Comparison of ENCODE assay signal across 22 cellular contexts in genomic region chrX:110415440-110416167, GRCh38. TPM values are rescaled to one million over a fixed set of nuclear protein-coding genes. Genes with fewer than 3 reads are reported as not detected.
A peak's percentile ranks its signal among the peaks of the same experiment; 100 is the strongest.
DNase-seq lines count a peak whose midpoint lies in the region; ATAC-seq, FAIRE-seq and TF ChIP-seq lines count a peak whose summit lies in the region.
"Had no signal": no experiment of that assay in that cellular context is flagged by ENCODE, and none has a peak within 500 bp of the region (broad histone marks: within the 10 kb centered on the region; RNA-seq: fewer than 3 reads in every experiment).

No MANE protein-coding gene starts in this region.

- no TSS peak for BruUV-seq in OCI-LY7 (replicated peaks; lab: Mats Ljungman, UMichigan)

- peak overlapping the region; percentile 9 for H3K9ac ChIP-seq in adipocyte (ENCODE audit: low read length)

- 49% methylated on average over 6 of the region's 6 CpGs for WGBS in A549 (ENCODE audit: missing lambda C conversion rate)

- H3K4me3 ChIP-seq in A549 (no peak overlapping the region), adipocyte (ENCODE audit: low read length) (no peak overlapping the region), fibroblast of the aortic adventitia (ENCODE audit: low read depth, low read length) (no peak overlapping the region), OCI-LY7 (ENCODE audit: low read depth, low read length, poor library complexity, severe bottlenecking) (no peak overlapping the region)
- H3K4me3 ChIP-seq: mucosa of descending colon, thyroid gland had no signal

- H4K20me1 ChIP-seq in OCI-LY7 (ENCODE audit: insufficient read depth, low read length) = no peaks in the 10 kb centered on the region

- CTCF ChIA-PET in A549 (lab: Yijun Ruan, JAX) = interaction anchor here (0.6 to 27.0 kb wide), 4 partner anchors 7 to 512 kb away, joined by 3 to 848 read pairs (median 36); no protein-coding TSS in a partner anchor
- CTCF ChIA-PET in OCI-LY7 (lab: Charles Lee; ENCODE audit: unreplicated experiment) = no interaction called here

- no peak for TF ChIP-seq RAD21 in A549 (conservative IDR thresholded peaks at IDR 0.05 in 1 of 2, IDR thresholded peaks at IDR 0.05 in 1 of 2)

- H3K79me2 ChIP-seq in OCI-LY7 (ENCODE audit: insufficient read depth, low read depth, low read length) = no peaks in the 10 kb centered on the region

- H3K36me3 ChIP-seq in adipocyte (ENCODE audit: control insufficient read depth, insufficient read depth, low read length, severe bottlenecking) (no peaks in the 10 kb centered on the region), OCI-LY7 (ENCODE audit: insufficient read depth, low read length) (no peaks in the 10 kb centered on the region)
- H3K36me3 ChIP-seq: thyroid gland had no signal

- no peak overlapping the region for H3K27ac Mint-ChIP-seq in nephron progenitor cell
- H3K27ac Mint-ChIP-seq: activated T-cell treated with anti-CD3 and anti-CD28 coated beads, Interleukin-2, amount 50 U/mL, for 72 hours; CD8-positive, alpha-beta T cell had no signal

- TF ChIP-seq POLR2A in A549 (IDR thresholded peaks at IDR 0.05; ENCODE audit: low read length) = no peak

- H3K27me3 Mint-ChIP-seq in nephron progenitor cell (ENCODE audit: low read depth, poor library complexity) = no peaks in the 10 kb centered on the region

- no peaks in the 10 kb centered on the region for H3K36me3 Mint-ChIP-seq in nephron progenitor cell (ENCODE audit: low read depth)
- H3K36me3 Mint-ChIP-seq: CD8-positive, alpha-beta T cell had no signal

- POLR2A ChIA-PET in A549 (lab: Yijun Ruan, JAX) (no interaction called here), OCI-LY7 (lab: Charles Lee) (interaction anchor here (1.9 kb wide), 1 partner anchor 9 kb away, joined by 3 read pairs; no protein-coding TSS in a partner anchor)

- H3K9me3 ChIP-seq in A549 (no peaks in the 10 kb centered on the region), adipocyte (ENCODE audit: control insufficient read depth, low read length) (no peaks in the 10 kb centered on the region), OCI-LY7 (ENCODE audit: low read length) (no peaks in the 10 kb centered on the region)
- H3K9me3 ChIP-seq: mucosa of descending colon, thyroid gland had no signal

- ATAC-seq in A549 (no peak), left cardiac atrium (no peak), HG02870 (IDR thresholded peaks at IDR 0.05; ENCODE audit: unreplicated experiment) (no peak)
- ATAC-seq: activated T-cell treated with anti-CD3 and anti-CD28 coated beads, Interleukin-2, amount 50 U/mL, for 72 hours; CD8-positive, alpha-beta T cell; esophagus mucosa; HepG2; mucosa of descending colon had no signal

- H3K9me2 ChIP-seq in OCI-LY7 (ENCODE audit: insufficient read depth, low read length) = no peaks in the 10 kb centered on the region

- DNase-seq in A549 (ENCODE audit: low read depth in 1 of 2, low spot score in 1 of 2) = no peak
- peak; percentile 65 for DNase-seq in HS-5 (ENCODE audit: low read depth)
- no peak for DNase-seq in adipocyte (ENCODE audit: low read depth)
- peak; percentile 78 for DNase-seq in fibroblast of the aortic adventitia (ENCODE audit: low read depth)
- DNase-seq in OCI-LY7 (ENCODE audit: low spot score) = no peak
- no peak for DNase-seq in nephron progenitor cell
- DNase-seq in left cardiac atrium = no peak
- DNase-seq: activated CD4-positive, alpha-beta T cell treated with anti-CD3 and anti-CD28 coated beads, Interleukin-2, amount 50 U/mL, for 48 hours; activated T-cell treated with anti-CD3 and anti-CD28 coated beads, Interleukin-2, amount 50 U/mL, for 72 hours; CD8-positive, alpha-beta T cell; GOT3; mucosa of descending colon; NCI-H1092 treated with DMSO at 0.1 percent for 48 hours; NCI-H2227 treated with DMSO at 0.1 percent for 48 hours; stimulated activated CD4-positive, alpha-beta T cell treated with anti-CD3 and anti-CD28 coated beads, Interleukin-4, amount 100 ng/mL, for 4 hours; thyroid gland had no signal

- H3K9me3 Mint-ChIP-seq in nephron progenitor cell = no peaks in the 10 kb centered on the region
- H3K9me3 Mint-ChIP-seq: activated T-cell treated with anti-CD3 and anti-CD28 coated beads, Interleukin-2, amount 50 U/mL, for 72 hours; CD8-positive, alpha-beta T cell had no signal

- peaks cover 14% of the 10 kb centered on the region for H3K27me3 ChIP-seq in adipocyte (replicated peaks; ENCODE audit: control insufficient read depth, insufficient read depth, low read length)
- H3K27me3 ChIP-seq: thyroid gland had no signal

- TF ChIP-seq CTCF in A549 (IDR thresholded peaks at IDR 0.05) = no peak
- TF ChIP-seq CTCF in fibroblast of the aortic adventitia (IDR thresholded peaks at IDR 0.05; ENCODE audit: insufficient read depth, low read length) = no peak
- TF ChIP-seq CTCF in OCI-LY7 (conservative IDR thresholded peaks at IDR 0.05; ENCODE audit: low read length) = no peak
- no peak for TF ChIP-seq CTCF in nephron progenitor cell (IDR thresholded peaks at IDR 0.05)

- no peak overlapping the region for H3K4me3 Mint-ChIP-seq in nephron progenitor cell
- H3K4me3 Mint-ChIP-seq: activated T-cell treated with anti-CD3 and anti-CD28 coated beads, Interleukin-2, amount 50 U/mL, for 72 hours; CD8-positive, alpha-beta T cell had no signal

- H2AFZ ChIP-seq in OCI-LY7 (ENCODE audit: low read length) = no peak overlapping the region

- FAIRE-seq in A549 (lab: Jason Lieb, UNC) = peak; percentile 61
- FAIRE-seq: A204.1, G401.6, HepG2, TTC549 had no signal

- peaks cover 84% of the 10 kb centered on the region for H3K4me1 Mint-ChIP-seq in nephron progenitor cell

- H3K4me2 ChIP-seq in A549 = no peak overlapping the region; the same call in 2 of the 3 replicates
- H3K4me2 ChIP-seq in OCI-LY7 (ENCODE audit: low read length) = no peak overlapping the region

- intact Hi-C loops in OCI-LY7 (cut with micrococcal nuclease; ENCODE audit: unreplicated experiment) (no loop called here), left cardiac atrium (cut with DNase I) (no loop called here)

- no peak for TF ChIP-seq EP300 in A549 (IDR thresholded peaks at IDR 0.05)

- H3K4me1 ChIP-seq in A549 (peaks cover 15% of the 10 kb centered on the region; the same call in 2 of the 3 replicates), adipocyte (ENCODE audit: control insufficient read depth, insufficient read depth, low read length) (peaks cover 26% of the 10 kb centered on the region), OCI-LY7 (ENCODE audit: insufficient read depth, low read length, poor library complexity, severe bottlenecking) (peaks cover 3% of the 10 kb centered on the region)

- H3K27ac ChIP-seq in A549 = peak overlapping the region; percentile 15 to 22; a peak in 2 of 6 replicates
- H3K27ac ChIP-seq in OCI-LY7 (ENCODE audit: low read depth, low read length, poor library complexity, severe bottlenecking) = no peak overlapping the region
- H3K27ac ChIP-seq: thyroid gland had no signal

TF ChIP-seq in A549, 52 proteins besides CTCF, POLR2A, EP300 and RAD21:
- TF ChIP-seq HES2 (IDR thresholded peaks at IDR 0.05) = no peak
- TF ChIP-seq CEBPB (IDR thresholded peaks at IDR 0.05) = no peak
- TF ChIP-seq HMGXB4 (CRISPR knock-in tag; IDR thresholded peaks at IDR 0.05; ENCODE audit: borderline replicate concordance) = no peak
- no peak for TF ChIP-seq KDM5A (IDR thresholded peaks at IDR 0.05)
TF ChIP-seq in A549: peak in this region for 0.

RNA-seq across cellular contexts. Expression of gene RTL9, which starts 57.0 kb away (rescaled TPM):
- polyA plus RNA-seq in A549 (2011; rRNA removed) (0.04 and 0.12 TPM in 2 replicates), A549 (2017; fragmentation: RNase III; extraction: RNeasy Plus Mini Kit Qiagen cat#74134 plus additional on column Dnase treatment) (0.05 to 0.06 TPM (median 0.05 TPM) in 3 replicates)
- 0.01 TPM in 2 replicates for polyA plus RNA-seq in A549 (2012; cell fraction: cytosol; rRNA removed)
- polyA plus RNA-seq in A549 (2012; cell fraction: nucleus; rRNA removed) = 0.02 and 0.06 TPM in 2 replicates
- polyA minus RNA-seq in A549 (2011; rRNA and poly(A)+ RNA removed) = 0.08 and 0.10 TPM in 2 replicates
- total RNA-seq in fibroblast of the aortic adventitia (ENCODE audit: low replicate concordance) (1.5 TPM in 1 of 2 replicates, not detected in the other), OCI-LY7 (2022) (not detected in 2 replicates), left cardiac atrium (under 1 TPM; 0.15 to 0.63 TPM)
- total RNA-seq in OCI-LY7 (2014; rRNA removed; shearing (Covaris generic)) = not detected in 2 replicates
- total RNA-seq: CD8-positive, alpha-beta T cell; esophagus mucosa had no signal

Comparison
In these comparisons a context has a peak if more than half of its experiments do, and no peak if none do; other contexts are left out.
1. DNase-seq: peak in HS-5 (single experiment) and fibroblast of the aortic adventitia (single experiment); none in A549 (0 of 2), adipocyte (single experiment), OCI-LY7 (single experiment), nephron progenitor cell (single experiment) and left cardiac atrium (single experiment).